In genomic region chr18:70500748-70501147, GRCh38 we compare ENCODE assay signal across 19 cellular contexts.
DNase-seq lines count a peak whose midpoint lies in the region; ATAC-seq, FAIRE-seq and TF ChIP-seq lines count a peak whose summit lies in the region.
"Had no signal": no experiment of that assay in that cellular context is flagged by ENCODE, and none has a peak within 500 bp of the region (broad histone marks: within the 10 kb centered on the region; RNA-seq: fewer than 3 reads in every experiment).

No MANE protein-coding gene starts in this region.

- CTCF ChIA-PET in HepG2 (lab: Yijun Ruan, JAX; ENCODE audit: low intra/inter-chr PET ratio, low total read pairs) (no interaction called here), K562 (lab: Yijun Ruan, JAX; ENCODE audit: low intra/inter-chr PET ratio) (no interaction called here)

- H3K4me3 ChIP-seq in HepG2 (replicated peaks in 1 of 3; ENCODE audit: insufficient read depth in 1 of 3, low read depth in 2 of 3, low read length in 3 of 3) (no peak overlapping the region), right lobe of liver (no peak overlapping the region), K562 (no peak overlapping the region), sigmoid colon (no peak overlapping the region)
- H3K4me3 ChIP-seq: A549; BLaER1 treated with 17β-estradiol and CSF1 and Interleukin-3, amounts not matched to agents 10 nM and 100 nM had no signal

- no peak for TF ChIP-seq CTCF in HepG2 (CRISPR knock-in tag; IDR thresholded peaks at IDR 0.05)
- no peak for TF ChIP-seq CTCF in right lobe of liver (IDR thresholded peaks at IDR 0.05)
- no peak for TF ChIP-seq CTCF in K562 (IDR thresholded peaks at IDR 0.05 in 2 of 3, conservative IDR thresholded peaks at IDR 0.05 in 1 of 3; ENCODE audit: insufficient read depth in 2 of 3, low read depth in 1 of 3, low read length in 3 of 3)
- no peak for TF ChIP-seq CTCF in sigmoid colon (IDR thresholded peaks at IDR 0.05)

- FAIRE-seq in HepG2 (lab: Jason Lieb, UNC) = no peak
- FAIRE-seq in K562 (lab: Jason Lieb, UNC) = no peak
- FAIRE-seq: A549, GM12891 had no signal

- H2AFZ ChIP-seq in HepG2 (ENCODE audit: low read length) (no peak overlapping the region), K562 (ENCODE audit: low read depth, low read length) (no peak overlapping the region)

- H3K9ac ChIP-seq in HepG2 (ENCODE audit: insufficient read depth, low read depth, low read length) (no peak overlapping the region), K562 (ENCODE audit: insufficient read depth in 1 of 2, low read depth in 2 of 2, low read length in 2 of 2) (no peak overlapping the region)
- H3K9ac ChIP-seq: BLaER1 treated with 17β-estradiol and CSF1 and Interleukin-3, amounts not matched to agents 10 nM and 100 nM had no signal

- in situ Hi-C loops in HepG2 (cut with HindIII; ENCODE audit: extremely low pct_ligation_motif_present, low pct_unique_long_range_greater_than_20kb) (no loop called here), K562 (cut with MboI) (no loop called here)

- H3K79me2 ChIP-seq in HepG2 (ENCODE audit: insufficient read depth, low read length) (no peaks in the 10 kb centered on the region), K562 (ENCODE audit: control insufficient read depth, insufficient read depth, low read length) (no peaks in the 10 kb centered on the region)

- H4K20me1 ChIP-seq in HepG2 (ENCODE audit: insufficient read depth, low read length) = no peaks in the 10 kb centered on the region
- H4K20me1 ChIP-seq in K562 (replicated peaks; ENCODE audit: control insufficient read depth, insufficient read depth, low read length) = no peaks in the 10 kb centered on the region
- H4K20me1 ChIP-seq: BLaER1 treated with 17β-estradiol and CSF1 and Interleukin-3, amounts not matched to agents 10 nM and 100 nM had no signal

- H3K4me1 ChIP-seq in HepG2 (ENCODE audit: insufficient read depth, low read length) (no peaks in the 10 kb centered on the region), right lobe of liver (no peaks in the 10 kb centered on the region), K562 (replicated peaks in 1 of 2; ENCODE audit: control insufficient read depth in 2 of 2, insufficient read depth in 2 of 2, low read length in 2 of 2) (peaks cover 0 to 7% of the 10 kb centered on the region in 2 experiments; a peak in 2 of 5 replicates), sigmoid colon (no peaks in the 10 kb centered on the region)
- H3K4me1 ChIP-seq: A549, Caco-2 had no signal

- H3K36me3 ChIP-seq in HepG2 (replicated peaks in 1 of 2; ENCODE audit: control insufficient read depth in 1 of 2, insufficient read depth in 2 of 2, low read length in 2 of 2) (no peaks in the 10 kb centered on the region), right lobe of liver (no peaks in the 10 kb centered on the region), K562 (ENCODE audit: control insufficient read depth, insufficient read depth, low read length) (no peaks in the 10 kb centered on the region), sigmoid colon (no peaks in the 10 kb centered on the region)
- H3K36me3 ChIP-seq: BLaER1 treated with 17β-estradiol and CSF1 and Interleukin-3, amounts not matched to agents 10 nM and 100 nM had no signal

- H3K9me1 ChIP-seq in K562 (ENCODE audit: control insufficient read depth, insufficient read depth, low read length) = no peaks in the 10 kb centered on the region

- intact Hi-C loops in HepG2 (cut with micrococcal nuclease; ENCODE audit: unreplicated experiment) (no loop called here), right lobe of liver (cut with DNase I) (no loop called here), K562 (cut with micrococcal nuclease) (no loop called here), sigmoid colon (cut with DNase I) (no loop called here)

- H3K27me3 ChIP-seq in HepG2 (ENCODE audit: control insufficient read depth in 1 of 2, insufficient read depth in 2 of 2, low read length in 2 of 2) (no peaks in the 10 kb centered on the region; a peak in 1 of 5 replicates), right lobe of liver (no peaks in the 10 kb centered on the region), K562 (ENCODE audit: control insufficient read depth in 2 of 2, insufficient read depth in 2 of 2, low read length in 2 of 2) (no peaks in the 10 kb centered on the region), sigmoid colon (no peaks in the 10 kb centered on the region)
- H3K27me3 ChIP-seq: BLaER1 treated with 17β-estradiol and CSF1 and Interleukin-3, amounts not matched to agents 10 nM and 100 nM had no signal

- POLR2A ChIA-PET in HepG2 (lab: Yijun Ruan, JAX) = no interaction called here
- POLR2A ChIA-PET in K562 (lab: Yijun Ruan, JAX) = no interaction called here

- 1% methylated on average over 2 of the region's 2 CpGs for WGBS in HepG2 (ENCODE audit: low lambda C conversion rate)
- WGBS in right lobe of liver (ENCODE audit: insufficient coverage, low coverage, low lambda C conversion rate, missing lambda C conversion rate) = 73% methylated on average over 2 of the region's 2 CpGs
- WGBS in K562 (ENCODE audit: insufficient coverage, low coverage, missing lambda C conversion rate) = 3% methylated on average over 2 of the region's 2 CpGs
- 90 to 91% methylated on average over 2 of the region's 2 CpGs for whole genome bisulfite sequencing in sigmoid colon, 2 donors

- H3K9me3 ChIP-seq in HepG2 (ENCODE audit: low read length) = no peaks in the 10 kb centered on the region
- H3K9me3 ChIP-seq in right lobe of liver = no peaks in the 10 kb centered on the region
- H3K9me3 ChIP-seq in K562 (replicated peaks; ENCODE audit: control insufficient read depth, insufficient read depth, low read depth, low read length) = no peaks in the 10 kb centered on the region
- no peaks in the 10 kb centered on the region for H3K9me3 ChIP-seq in sigmoid colon
- H3K9me3 ChIP-seq: A549; BLaER1 treated with 17β-estradiol and CSF1 and Interleukin-3, amounts not matched to agents 10 nM and 100 nM; Caco-2 had no signal

- BruUV-seq in HepG2 (replicated peaks; lab: Mats Ljungman, UMichigan) (no TSS peak), K562 (replicated peaks; lab: Mats Ljungman, UMichigan) (no TSS peak)

- TF ChIP-seq POLR2A in HepG2 (IDR thresholded peaks at IDR 0.05; ENCODE audit: insufficient read depth in 1 of 2, low read depth in 2 of 2, low read length in 2 of 2) (no peak), right lobe of liver (IDR thresholded peaks at IDR 0.05) (no peak), K562 (conservative IDR thresholded peaks at IDR 0.05) (no peak), sigmoid colon (IDR thresholded peaks at IDR 0.05) (no peak)

- ATAC-seq in HepG2 = no peak
- ATAC-seq in right lobe of liver = no peak
- no peak for ATAC-seq in K562
- ATAC-seq in GM18867 (IDR thresholded peaks at IDR 0.05; ENCODE audit: unreplicated experiment) = no peak
- ATAC-seq: A549; CD8-positive, alpha-beta T cell had no signal

- TF ChIP-seq RAD21 in HepG2 (CRISPR knock-in tag; IDR thresholded peaks at IDR 0.05) = no peak
- TF ChIP-seq RAD21 in K562 (CRISPR knock-in tag; conservative IDR thresholded peaks at IDR 0.05 in 1 of 2, IDR thresholded peaks at IDR 0.05 in 1 of 2) = no peak

- H3K27ac ChIP-seq in HepG2 (ENCODE audit: extremely low read length, insufficient read depth, low read length) (no peak overlapping the region), right lobe of liver (no peak overlapping the region), K562 (ENCODE audit: extremely low read depth, low read depth, low read length) (no peak overlapping the region), sigmoid colon (no peak overlapping the region)
- H3K27ac ChIP-seq: 22Rv1, A549, C4-2B had no signal

- no peak for TF ChIP-seq EP300 in HepG2 (IDR thresholded peaks at IDR 0.05; ENCODE audit: low read depth in 2 of 2, low read length in 2 of 2)
- TF ChIP-seq EP300 in HepG2 (CRISPR knock-in tag; IDR thresholded peaks at IDR 0.05; ENCODE audit: borderline replicate concordance) = no peak
- TF ChIP-seq EP300 in K562 (IDR thresholded peaks at IDR 0.05; ENCODE audit: low read length) = no peak
- no peak for TF ChIP-seq EP300 in sigmoid colon (IDR thresholded peaks at IDR 0.05)

- no peak for DNase-seq in HepG2 (ENCODE audit: low spot score)
- DNase-seq in right lobe of liver = no peak
- DNase-seq in K562 (ENCODE audit: extremely low read depth in 1 of 4, low spot score in 3 of 4) = no peak
- no peak for DNase-seq in sigmoid colon
- DNase-seq: AML-193; Caco-2; Calu3; CD4-positive, alpha-beta T cell; CD8-positive, alpha-beta T cell; DMS79; DND-41; EL; GDM1 had no signal

- no peak overlapping the region for H3K4me2 ChIP-seq in HepG2 (ENCODE audit: low read depth, low read length)
- no peak overlapping the region for H3K4me2 ChIP-seq in K562 (ENCODE audit: insufficient read depth, low read length)
- H3K4me2 ChIP-seq: A549 had no signal

TF ChIP-seq in HepG2, 621 proteins besides CTCF, POLR2A, EP300 and RAD21 (continues in another document):
- no peak for TF ChIP-seq SP1 (IDR thresholded peaks at IDR 0.05)
- TF ChIP-seq SP1 (CRISPR knock-in tag; IDR thresholded peaks at IDR 0.05) = no peak
- peak; percentile 62; the same call in 1 of the 2 replicates for TF ChIP-seq RAD51 (IDR thresholded peaks at IDR 0.05; ENCODE audit: borderline replicate concordance)
- no peak for TF ChIP-seq IRF2 (CRISPR knock-in tag; IDR thresholded peaks at IDR 0.05)
- TF ChIP-seq MTERF4 (CRISPR knock-in tag; IDR thresholded peaks at IDR 0.05) = no peak
- no peak for TF ChIP-seq ZNF615 (CRISPR knock-in tag; IDR thresholded peaks at IDR 0.05; ENCODE audit: borderline replicate concordance)

TF ChIP-seq in K562, 482 proteins besides CTCF, POLR2A, EP300 and RAD21:
- TF ChIP-seq NR3C1 (CRISPR knock-in tag; IDR thresholded peaks at IDR 0.05) = no peak
- TF ChIP-seq TFE3 (CRISPR knock-in tag; IDR thresholded peaks at IDR 0.05) = peak; percentile 82

Comparison
In these comparisons a context has a peak if more than half of its experiments do, and no peak if none do; other contexts are left out.
1. Of the 241 proteins assayed by ChIP-seq in both HepG2 and K562: peak only in HepG2: RAD51; only in K562: TFE3; in both: none; in neither: 239.